ENCODE assay signal across 10 cellular contexts in the genomic region with DNA sequence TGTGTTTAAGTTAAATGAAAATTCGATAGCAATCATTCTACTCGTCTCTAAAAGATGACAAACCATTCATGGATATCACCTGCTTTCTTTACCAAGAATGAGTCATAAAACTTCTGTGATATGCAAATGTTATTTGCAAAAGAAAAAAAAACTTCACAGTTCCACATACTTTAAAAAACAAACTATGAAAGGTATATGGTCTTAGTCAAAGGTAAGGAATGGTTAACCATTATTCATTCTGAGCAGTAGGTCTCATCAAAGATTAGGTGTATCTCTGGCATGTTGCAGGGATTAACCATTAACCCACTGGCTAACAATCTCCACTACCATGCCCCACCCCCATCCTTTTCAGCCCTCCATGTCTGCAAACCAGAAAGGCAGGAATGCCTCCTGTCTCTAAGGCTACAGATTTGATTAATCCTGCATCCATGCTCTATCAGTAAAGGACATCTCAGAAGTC. TPM values are rescaled to one million over a fixed set of nuclear protein-coding genes. Genes with fewer than 3 reads are reported as not detected.
DNase-seq lines count a peak whose midpoint lies in the region; ATAC-seq, FAIRE-seq and TF ChIP-seq lines count a peak whose summit lies in the region.
"Had no signal": no experiment of that assay in that cellular context is flagged by ENCODE, and none has a peak within 500 bp of the region (broad histone marks: within the 10 kb centered on the region; RNA-seq: fewer than 3 reads in every experiment).

No MANE protein-coding gene starts in this region.

- ATAC-seq in GM19324 (IDR thresholded peaks at IDR 0.05; ENCODE audit: low FRiP score, unreplicated experiment) (peak; percentile 72), HG02938 (IDR thresholded peaks at IDR 0.05; ENCODE audit: unreplicated experiment) (peak; percentile 90), Panc1 (peak; percentile 27; the same call in 1 of the 2 replicates)
- no peak for ATAC-seq in stimulated activated naive CD8-positive, alpha-beta T cell treated with anti-CD3 and anti-CD28 coated beads, Interleukin-15, amount 100 ng/mL, for 72 hours
- no peak for ATAC-seq in natural killer cell treated with Interleukin-12 subunit alpha and Interleukin-12 subunit beta and Interleukin-15 and Interleukin-18, amount 100 ng/mL, for 72 hours

- TF ChIP-seq CTCF in Panc1 (IDR thresholded peaks at IDR 0.05) = no peak
- no peak for TF ChIP-seq CTCF in nephron (IDR thresholded peaks at IDR 0.05; ENCODE audit: unreplicated experiment in 3 of 3)

- FAIRE-seq in frontal cortex (lab: Jason Lieb, UNC) = no peak

- H3K27ac ChIP-seq in Panc1 (ENCODE audit: low read length) = peak overlapping the region; percentile 76
- H3K27ac ChIP-seq: lower lobe of right lung had no signal

- no peaks in the 10 kb centered on the region for H3K36me3 ChIP-seq in Panc1 (ENCODE audit: control insufficient read depth, insufficient read depth, low read length)
- H3K36me3 ChIP-seq: lower lobe of right lung had no signal

- H3K4me3 ChIP-seq in Panc1 (ENCODE audit: low read depth in 2 of 2, low read length in 2 of 2) = no peak overlapping the region
- H3K4me3 ChIP-seq: lower lobe of right lung had no signal

- peak overlapping the region; percentile 60 to 83 (median 69) for H3K27ac Mint-ChIP-seq in nephron
- H3K27ac Mint-ChIP-seq in stimulated activated naive CD8-positive, alpha-beta T cell treated with anti-CD3 and anti-CD28 coated beads, Interleukin-15, amount 100 ng/mL, for 72 hours = no peak overlapping the region
- no peak overlapping the region for H3K27ac Mint-ChIP-seq in natural killer cell treated with Interleukin-12 subunit alpha and Interleukin-12 subunit beta and Interleukin-15 and Interleukin-18, amount 100 ng/mL, for 72 hours

- H3K27me3 Mint-ChIP-seq in nephron (ENCODE audit: low read depth) = no peaks in the 10 kb centered on the region
- peaks cover 24% of the 10 kb centered on the region for H3K27me3 Mint-ChIP-seq in stimulated activated naive CD8-positive, alpha-beta T cell treated with anti-CD3 and anti-CD28 coated beads, Interleukin-15, amount 100 ng/mL, for 72 hours
- H3K27me3 Mint-ChIP-seq in natural killer cell treated with Interleukin-12 subunit alpha and Interleukin-12 subunit beta and Interleukin-15 and Interleukin-18, amount 100 ng/mL, for 72 hours = peaks cover 22 to 38% of the 10 kb centered on the region in 2 donors

- no peaks in the 10 kb centered on the region for H3K9me3 ChIP-seq in Panc1 (ENCODE audit: control insufficient read depth, insufficient read depth, low read depth, low read length)
- H3K9me3 ChIP-seq: lower lobe of right lung had no signal

- BruUV-seq in Panc1 (replicated peaks; lab: Mats Ljungman, UMichigan) = no TSS peak

- no peak for TF ChIP-seq POLR2A in erythroblast (IDR thresholded peaks at IDR 0.05; ENCODE audit: low read length)

- H3K9me3 Mint-ChIP-seq in nephron = peaks cover 14% of the 10 kb centered on the region
- H3K9me3 Mint-ChIP-seq in stimulated activated naive CD8-positive, alpha-beta T cell treated with anti-CD3 and anti-CD28 coated beads, Interleukin-15, amount 100 ng/mL, for 72 hours = no peaks in the 10 kb centered on the region
- no peaks in the 10 kb centered on the region for H3K9me3 Mint-ChIP-seq in natural killer cell treated with Interleukin-12 subunit alpha and Interleukin-12 subunit beta and Interleukin-15 and Interleukin-18, amount 100 ng/mL, for 72 hours

- H3K27me3 ChIP-seq in Panc1 (ENCODE audit: control insufficient read depth, insufficient read depth, low read length) = no peaks in the 10 kb centered on the region

- intact Hi-C loops in Panc1 (cut with micrococcal nuclease; ENCODE audit: unreplicated experiment) = no loop called here

- POLR2A ChIA-PET in Panc1 (lab: Charles Lee) = interaction anchor here (1.0 kb wide), 1 partner anchor 11 kb away, joined by 5 read pairs; no protein-coding TSS in a partner anchor

- in situ Hi-C loops in Panc1 (cut with HindIII; ENCODE audit: low pct_unique_long_range_greater_than_20kb, low sequenced_read_pairs) = no loop called here

- peaks cover 44% of the 10 kb centered on the region for H3K36me3 Mint-ChIP-seq in nephron (ENCODE audit: low read depth)
- no peaks in the 10 kb centered on the region for H3K36me3 Mint-ChIP-seq in natural killer cell treated with Interleukin-12 subunit alpha and Interleukin-12 subunit beta and Interleukin-15 and Interleukin-18, amount 100 ng/mL, for 72 hours

- DNase-seq in Panc1 (ENCODE audit: low read depth, low spot score) = no peak
- DNase-seq in frontal cortex (ENCODE audit: low spot score in 2 of 2) = no peak
- no peak for DNase-seq in stimulated activated naive CD8-positive, alpha-beta T cell treated with anti-CD3 and anti-CD28 coated beads, Interleukin-15, amount 100 ng/mL, for 72 hours
- no peak for DNase-seq in natural killer cell treated with Interleukin-12 subunit alpha and Interleukin-12 subunit beta and Interleukin-15 and Interleukin-18, amount 100 ng/mL, for 72 hours (ENCODE audit: low spot score)
- no peak for DNase-seq in erythroblast (lab: John Stamatoyannopoulos, UW)
- DNase-seq: lower lobe of right lung; stimulated activated CD4-positive, alpha-beta T cell treated with anti-CD3 and anti-CD28 coated beads, Interleukin-4, amount 100 ng/mL, for 1 hour had no signal

- H3K4me1 Mint-ChIP-seq in nephron = no peaks in the 10 kb centered on the region
- H3K4me1 Mint-ChIP-seq in stimulated activated naive CD8-positive, alpha-beta T cell treated with anti-CD3 and anti-CD28 coated beads, Interleukin-15, amount 100 ng/mL, for 72 hours = no peaks in the 10 kb centered on the region
- no peaks in the 10 kb centered on the region for H3K4me1 Mint-ChIP-seq in natural killer cell treated with Interleukin-12 subunit alpha and Interleukin-12 subunit beta and Interleukin-15 and Interleukin-18, amount 100 ng/mL, for 72 hours (ENCODE audit: low read depth in 2 of 2)

- H3K4me1 ChIP-seq in Panc1 (ENCODE audit: control insufficient read depth, insufficient read depth, low read length) = peaks cover 68% of the 10 kb centered on the region
- H3K4me1 ChIP-seq: lower lobe of right lung had no signal

- no peak overlapping the region for H3K4me3 Mint-ChIP-seq in nephron
- no peak overlapping the region for H3K4me3 Mint-ChIP-seq in stimulated activated naive CD8-positive, alpha-beta T cell treated with anti-CD3 and anti-CD28 coated beads, Interleukin-15, amount 100 ng/mL, for 72 hours
- H3K4me3 Mint-ChIP-seq in natural killer cell treated with Interleukin-12 subunit alpha and Interleukin-12 subunit beta and Interleukin-15 and Interleukin-18, amount 100 ng/mL, for 72 hours = no peak overlapping the region

- CTCF ChIA-PET in Panc1 (lab: Charles Lee) = interaction anchor here (0.8 kb wide), 1 partner anchor 8 kb away, joined by 4 read pairs; no protein-coding TSS in a partner anchor

RNA-seq across cellular contexts. Expression of a gene that starts 44.4 kb away (rescaled TPM):
- total RNA-seq in Panc1 (2021; ENCODE audit: unreplicated experiment) (209 TPM), frontal cortex (1.6 TPM)
- polyA plus RNA-seq in Panc1 (2012; ENCODE audit: insufficient read length) = 50.0 TPM
- under 1 TPM; 0.05 to 0.14 TPM for total RNA-seq in natural killer cell treated with Interleukin-12 subunit alpha and Interleukin-12 subunit beta and Interleukin-15 and Interleukin-18, amount 100 ng/mL, for 72 hours

Comparison
In these comparisons a context has a peak if more than half of its experiments do, and no peak if none do; other contexts are left out.
1. ATAC-seq: peak in GM19324 (single experiment), HG02938 (single experiment) and Panc1 (single experiment); none in stimulated activated naive CD8-positive, alpha-beta T cell treated with anti-CD3 and anti-CD28 coated beads, Interleukin-15, amount 100 ng/mL, for 72 hours (single experiment) and natural killer cell treated with Interleukin-12 subunit alpha and Interleukin-12 subunit beta and Interleukin-15 and Interleukin-18, amount 100 ng/mL, for 72 hours (0 of 2).
2. H3K27ac Mint-ChIP-seq: peak in nephron (3 of 3); none in stimulated activated naive CD8-positive, alpha-beta T cell treated with anti-CD3 and anti-CD28 coated beads, Interleukin-15, amount 100 ng/mL, for 72 hours (0 of 2) and natural killer cell treated with Interleukin-12 subunit alpha and Interleukin-12 subunit beta and Interleukin-15 and Interleukin-18, amount 100 ng/mL, for 72 hours (0 of 2).
3. RNA of a gene that starts 44.4 kb away (total RNA-seq): 209 TPM in Panc1 (single experiment); 1.6 TPM in frontal cortex (single experiment) and 0.05 to 0.14 TPM in natural killer cell treated with Interleukin-12 subunit alpha and Interleukin-12 subunit beta and Interleukin-15 and Interleukin-18, amount 100 ng/mL, for 72 hours; every median in the first group is over 10 times any median in the second.